In genomic region chr4:154124539-154125255, GRCh38 we compare ENCODE assay signal across 16 cellular contexts.
DNase-seq lines count a peak whose midpoint lies in the region; ATAC-seq and TF ChIP-seq lines count a peak whose summit lies in the region.
"Had no signal": no experiment of that assay in that cellular context is flagged by ENCODE, and none has a peak within 500 bp of the region (broad histone marks: within the 10 kb centered on the region; RNA-seq: fewer than 3 reads in every experiment).

No MANE protein-coding gene starts in this region.

- no peak overlapping the region for H4K12ac ChIP-seq in trophoblast cell (ENCODE audit: low read depth, low read length)

- H4K8ac ChIP-seq in trophoblast cell (ENCODE audit: low read depth, low read length), result no peak overlapping the region

- H3K27me3 ChIP-seq in Panc1 (ENCODE audit: control insufficient read depth, insufficient read depth, low read length) (no peaks in the 10 kb centered on the region), trophoblast cell (ENCODE audit: insufficient read depth, low read length) (no peaks in the 10 kb centered on the region)
- H3K27me3 ChIP-seq in CD4-positive, alpha-beta T cell (ENCODE audit: control insufficient read depth, insufficient read depth, low read length), result no peaks in the 10 kb centered on the region

- H3K27me3 Mint-ChIP-seq in CD4-positive, alpha-beta T cell, result peaks cover 33% of the 10 kb centered on the region
- H3K27me3 Mint-ChIP-seq in activated naive CD4-positive, alpha-beta T cell treated with anti-CD3 and anti-CD28 coated beads, Interleukin-2, amount 10 ng/mL, durations not matched to agents 7 days and 5 days, result peaks cover 6% of the 10 kb centered on the region
- H3K27me3 Mint-ChIP-seq: activated B cell treated with CpG ODN at 0.5 μM for 24 hours had no signal

- no peak overlapping the region for H3K4me3 Mint-ChIP-seq in CD4-positive, alpha-beta T cell
- no peak overlapping the region for H3K4me3 Mint-ChIP-seq in activated naive CD4-positive, alpha-beta T cell treated with anti-CD3 and anti-CD28 coated beads, Interleukin-2, amount 10 ng/mL, durations not matched to agents 7 days and 5 days
- H3K4me3 Mint-ChIP-seq: activated B cell treated with CpG ODN at 0.5 μM for 24 hours, immature natural killer cell had no signal

- no CpG with 5 or more reads among the region's 4 CpGs for WGBS in trophoblast cell (ENCODE audit: extremely low coverage, insufficient coverage, insufficient read length)

- CTCF ChIA-PET in Panc1 (lab: Charles Lee), result no interaction called here
- CTCF ChIA-PET in CD4-positive, alpha-beta T cell (lab: Charles Lee), result no interaction called here
- CTCF ChIA-PET in activated naive CD4-positive, alpha-beta T cell treated with anti-CD3 and anti-CD28 coated beads, Interleukin-2, amount 10 ng/mL, durations not matched to agents 7 days and 5 days (lab: Charles Lee), result no interaction called here

- H3K36me3 Mint-ChIP-seq in CD4-positive, alpha-beta T cell (ENCODE audit: low read depth), result no peaks in the 10 kb centered on the region
- no peaks in the 10 kb centered on the region for H3K36me3 Mint-ChIP-seq in activated naive CD4-positive, alpha-beta T cell treated with anti-CD3 and anti-CD28 coated beads, Interleukin-2, amount 10 ng/mL, durations not matched to agents 7 days and 5 days
- H3K36me3 Mint-ChIP-seq: immature natural killer cell had no signal

- no peak overlapping the region for H2AK5ac ChIP-seq in trophoblast cell (ENCODE audit: low read length)

- ATAC-seq in Panc1 (no peak), GM19463 (IDR thresholded peaks at IDR 0.05; ENCODE audit: unreplicated experiment) (no peak)
- no peak for ATAC-seq in CD4-positive, alpha-beta T cell (ENCODE audit: poor library complexity)
- ATAC-seq: psoas muscle had no signal

- no peak overlapping the region for H2BK5ac ChIP-seq in trophoblast cell (ENCODE audit: low read depth, low read length, poor library complexity)

- no peak overlapping the region for H4K91ac ChIP-seq in trophoblast cell (ENCODE audit: low read depth, low read length)

- H3K36me3 ChIP-seq in Panc1 (ENCODE audit: control insufficient read depth, insufficient read depth, low read length) (no peaks in the 10 kb centered on the region), trophoblast cell (ENCODE audit: control insufficient read depth in 1 of 2, insufficient read depth in 2 of 2, low read length in 2 of 2) (no peaks in the 10 kb centered on the region)

- H3K9me3 Mint-ChIP-seq in CD4-positive, alpha-beta T cell, result no peaks in the 10 kb centered on the region
- H3K9me3 Mint-ChIP-seq in activated naive CD4-positive, alpha-beta T cell treated with anti-CD3 and anti-CD28 coated beads, Interleukin-2, amount 10 ng/mL, durations not matched to agents 7 days and 5 days, result no peaks in the 10 kb centered on the region

- H3K14ac ChIP-seq in trophoblast cell (ENCODE audit: low read length), result no peak overlapping the region

- POLR2A ChIA-PET in Panc1 (lab: Charles Lee), result no interaction called here
- POLR2A ChIA-PET in CD4-positive, alpha-beta T cell (lab: Charles Lee), result no interaction called here

- in situ Hi-C loops in Panc1 (cut with HindIII; ENCODE audit: low pct_unique_long_range_greater_than_20kb, low sequenced_read_pairs), result no loop called here

- no peak overlapping the region for H2AFZ ChIP-seq in trophoblast cell (ENCODE audit: insufficient read depth, low read length, poor library complexity)

- H3K79me2 ChIP-seq in trophoblast cell (ENCODE audit: control insufficient read depth, insufficient read depth, low read length, poor library complexity), result no peaks in the 10 kb centered on the region

- H3K27ac ChIP-seq in Panc1 (ENCODE audit: low read length) (no peak overlapping the region), trophoblast cell (ENCODE audit: low read depth, low read length) (no peak overlapping the region)
- no peak overlapping the region for H3K27ac ChIP-seq in CD4-positive, alpha-beta T cell (ENCODE audit: low read depth, low read length)
- H3K27ac ChIP-seq: psoas muscle had no signal

- no peak overlapping the region for H3K18ac ChIP-seq in trophoblast cell (ENCODE audit: low read length)

- H3K9me3 ChIP-seq in Panc1 (ENCODE audit: control insufficient read depth, insufficient read depth, low read depth, low read length), result no peaks in the 10 kb centered on the region
- peaks cover 6% of the 10 kb centered on the region for H3K9me3 ChIP-seq in trophoblast cell (ENCODE audit: insufficient read depth, low read depth, low read length)
- H3K9me3 ChIP-seq in CD4-positive, alpha-beta T cell (ENCODE audit: control insufficient read depth, low read length), result no peaks in the 10 kb centered on the region
- H3K9me3 ChIP-seq: psoas muscle, SK-N-SH had no signal

- no peak overlapping the region for H2BK12ac ChIP-seq in trophoblast cell (ENCODE audit: low read length)

- H3K9ac ChIP-seq in trophoblast cell (ENCODE audit: low read length), result no peak overlapping the region
- H3K9ac ChIP-seq: SK-N-SH had no signal

- no peak for TF ChIP-seq CTCF in Panc1 (IDR thresholded peaks at IDR 0.05)
- TF ChIP-seq CTCF in epithelial cell of proximal tubule (conservative IDR thresholded peaks at IDR 0.05; ENCODE audit: low read depth, low read length), result no peak
- no peak for TF ChIP-seq CTCF in CD4-positive, alpha-beta T cell (IDR thresholded peaks at IDR 0.05)

- H3K4me1 ChIP-seq in Panc1 (ENCODE audit: control insufficient read depth, insufficient read depth, low read length) (no peaks in the 10 kb centered on the region), trophoblast cell (ENCODE audit: control insufficient read depth in 1 of 2, insufficient read depth in 2 of 2, low read length in 2 of 2) (no peaks in the 10 kb centered on the region)
- H3K4me1 ChIP-seq: psoas muscle had no signal

- no peak overlapping the region for H2BK120ac ChIP-seq in trophoblast cell (ENCODE audit: insufficient read depth, low read length, poor library complexity)

- no peak overlapping the region for H3K23ac ChIP-seq in trophoblast cell (ENCODE audit: low read length)

- no peaks in the 10 kb centered on the region for H3K79me1 ChIP-seq in trophoblast cell (ENCODE audit: low read length)

- H3K4ac ChIP-seq in trophoblast cell (ENCODE audit: low read depth, low read length), result no peak overlapping the region

- no peaks in the 10 kb centered on the region for H3K4me1 Mint-ChIP-seq in CD4-positive, alpha-beta T cell (ENCODE audit: low read depth)
- no peaks in the 10 kb centered on the region for H3K4me1 Mint-ChIP-seq in activated naive CD4-positive, alpha-beta T cell treated with anti-CD3 and anti-CD28 coated beads, Interleukin-2, amount 10 ng/mL, durations not matched to agents 7 days and 5 days
- H3K4me1 Mint-ChIP-seq: activated B cell treated with CpG ODN at 0.5 μM for 24 hours, immature natural killer cell had no signal

- no peak overlapping the region for H3K4me2 ChIP-seq in trophoblast cell (ENCODE audit: low read length)
- H3K4me2 ChIP-seq: SK-N-SH had no signal

- no TSS peak for BruUV-seq in Panc1 (replicated peaks; lab: Mats Ljungman, UMichigan)

- H3K27ac Mint-ChIP-seq in CD4-positive, alpha-beta T cell, result no peak overlapping the region
- no peak overlapping the region for H3K27ac Mint-ChIP-seq in activated naive CD4-positive, alpha-beta T cell treated with anti-CD3 and anti-CD28 coated beads, Interleukin-2, amount 10 ng/mL, durations not matched to agents 7 days and 5 days
- H3K27ac Mint-ChIP-seq: activated B cell treated with CpG ODN at 0.5 μM for 24 hours, immature natural killer cell had no signal

- H3K4me3 ChIP-seq in Panc1 (ENCODE audit: low read depth in 2 of 2, low read length in 2 of 2) (no peak overlapping the region), epithelial cell of proximal tubule (ENCODE audit: low read depth, low read length) (no peak overlapping the region), trophoblast cell (ENCODE audit: low read depth, low read length) (no peak overlapping the region)
- H3K4me3 ChIP-seq: psoas muscle had no signal

- DNase-seq in EL, result peak; percentile 39
- peak; percentile 15 for DNase-seq in Panc1 (ENCODE audit: low read depth, low spot score)
- peak; percentile 60 for DNase-seq in epithelial cell of proximal tubule (ENCODE audit: low read depth)
- peak; percentile 18 to 29 for DNase-seq in trophoblast cell
- no peak for DNase-seq in CD4-positive, alpha-beta T cell
- no peak for DNase-seq in activated CD4-positive, alpha-beta T cell treated with anti-CD3 and anti-CD28 coated beads for 48 hours
- no peak for DNase-seq in activated naive CD4-positive, alpha-beta T cell treated with anti-CD3 and anti-CD28 coated beads, Interleukin-2, amount 10 ng/mL, durations not matched to agents 7 days and 5 days
- DNase-seq: activated B cell treated with CpG ODN at 0.5 μM for 24 hours; immature natural killer cell; NCI-H1930; NCI-H82; psoas muscle; SK-N-SH; stimulated activated CD4-positive, alpha-beta T cell treated with anti-CD3 and anti-CD28 coated beads, Interleukin-4, amount 100 ng/mL, for 4 hours; stimulated activated naive CD4-positive, alpha-beta T cell treated with Interleukin-2 at 50 U/mL for 16 hours had no signal

- intact Hi-C loops in Panc1 (cut with micrococcal nuclease; ENCODE audit: unreplicated experiment), result no loop called here
- intact Hi-C loops in CD4-positive, alpha-beta T cell (cut with DNase I, micrococcal nuclease), result no loop called here

Comparison
In these comparisons a context has a peak if more than half of its experiments do, and no peak if none do; other contexts are left out.
1. DNase-seq: peak in EL (single experiment), Panc1 (single experiment), epithelial cell of proximal tubule (single experiment) and trophoblast cell (2 of 2); none in CD4-positive, alpha-beta T cell (0 of 10), activated CD4-positive, alpha-beta T cell treated with anti-CD3 and anti-CD28 coated beads for 48 hours (single experiment) and activated naive CD4-positive, alpha-beta T cell treated with anti-CD3 and anti-CD28 coated beads, Interleukin-2, amount 10 ng/mL, durations not matched to agents 7 days and 5 days (single experiment).